13 cellular contexts compared by ENCODE assay signal in the genomic region with DNA sequence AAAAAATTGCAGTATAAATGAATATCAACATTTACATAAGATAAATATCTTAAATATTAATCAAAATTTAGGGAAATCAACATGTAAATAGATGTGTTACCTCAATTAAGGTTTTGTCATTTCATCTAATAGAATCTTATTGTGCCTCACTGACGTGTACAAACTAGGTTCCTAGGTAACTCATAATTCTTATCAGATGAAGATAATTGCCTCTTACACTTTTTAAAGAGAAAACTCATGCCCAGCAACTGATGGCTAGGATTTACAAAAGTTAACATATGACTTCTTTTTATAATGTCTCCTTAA. TPM values are rescaled to one million over a fixed set of nuclear protein-coding genes. Genes with fewer than 3 reads are reported as not detected.
DNase-seq lines count a peak whose midpoint lies in the region; ATAC-seq, FAIRE-seq and TF ChIP-seq lines count a peak whose summit lies in the region.
"Had no signal": no experiment of that assay in that cellular context is flagged by ENCODE, and none has a peak within 500 bp of the region (broad histone marks: within the 10 kb centered on the region; RNA-seq: fewer than 3 reads in every experiment).

No MANE protein-coding gene starts in this region.

- RAD21 ChIA-PET in GM12878 (lab: Charles Lee; ENCODE audit: unreplicated experiment), result interaction anchor here (0.7 to 5.3 kb wide), 16 partner anchors 8 to 207 kb away, joined by 3 to 102 read pairs (median 10); a partner anchor contains a TSS

- SMC1A ChIA-PET in GM12878 (lab: Charles Lee; ENCODE audit: uncharacterized antibody, unreplicated experiment), result interaction anchor here (0.6 to 5.0 kb wide), 20 partner anchors 9 to 298 kb away, joined by 3 to 91 read pairs (median 6); a partner anchor contains a TSS

- POLR2A ChIA-PET in GM12878 (lab: Charles Lee), result interaction anchor here (0.6 to 5.3 kb wide), 9 partner anchors 64 to 536 kb away, joined by 4 to 40 read pairs (median 5); a partner anchor contains a TSS

- BruUV-seq in GM12878 (replicated peaks; lab: Mats Ljungman, UMichigan), result no TSS peak

- in situ Hi-C loops in GM12878 (cut with MboI), result loop anchor here (5.0 kb wide), 1 partner anchor 86 kb away; no protein-coding TSS in a partner anchor

- H3K79me2 ChIP-seq in GM12878 (ENCODE audit: control insufficient read depth, insufficient read depth, low read length), result peaks cover 1% of the 10 kb centered on the region; the same call in 1 of the 2 replicates

- TF ChIP-seq EP300 in GM12878 (IDR thresholded peaks at IDR 0.05; ENCODE audit: borderline replicate concordance in 1 of 2, control insufficient read depth in 1 of 2, low read depth in 2 of 2, low read length in 2 of 2), result no peak

- 100% methylated on average over 1 of the region's 1 CpG for WGBS in GM12878 (ENCODE audit: insufficient coverage, insufficient replicate concordance, low lambda C conversion rate, missing lambda C conversion rate)

- no peaks in the 10 kb centered on the region for H3K36me3 ChIP-seq in GM12878 (ENCODE audit: control insufficient read depth in 2 of 2, insufficient read depth in 2 of 2, low read length in 1 of 2)

- H3K27me3 ChIP-seq in GM12878 (replicated peaks in 1 of 2; ENCODE audit: control insufficient read depth in 2 of 2, insufficient read depth in 2 of 2, low read length in 1 of 2), result no peaks in the 10 kb centered on the region

- TF ChIP-seq CTCF in GM12878 (IDR thresholded peaks at IDR 0.05 in 2 of 3, conservative IDR thresholded peaks at IDR 0.05 in 1 of 3; ENCODE audit: control insufficient read depth in 2 of 3, extremely low read depth in 1 of 3, insufficient read depth in 1 of 3, low read depth in 3 of 3, low read length in 3 of 3), result no peak
- TF ChIP-seq CTCF in type B pancreatic cell (conservative IDR thresholded peaks at IDR 0.05), result peak; percentile 37

- TF ChIP-seq RAD21 in GM12878 (IDR thresholded peaks at IDR 0.05; ENCODE audit: insufficient read depth, low read depth, low read length), result no peak

- DNase-seq in activated naive CD8-positive, alpha-beta T cell treated with anti-CD3 and anti-CD28 coated beads for 36 hours, result no peak
- DNase-seq in GM12878 (ENCODE audit: low read depth, low spot score) (no peak), type B pancreatic cell (ENCODE audit: extremely low spot score, unreplicated experiment) (no peak), H4 (ENCODE audit: low spot score) (no peak), erythroblast (lab: John Stamatoyannopoulos, UW) (no peak)
- no peak for DNase-seq in stimulated activated naive CD8-positive, alpha-beta T cell treated with anti-CD3 and anti-CD28 coated beads, Interleukin-15, amount 100 ng/mL, for 72 hours
- DNase-seq: NCI-H1048 had no signal

- no peaks in the 10 kb centered on the region for H4K20me1 ChIP-seq in GM12878 (ENCODE audit: control insufficient read depth, insufficient read depth)

- TF ChIP-seq POLR2A in GM12878 (IDR thresholded peaks at IDR 0.05; ENCODE audit: low read depth, low read length) (no peak), erythroblast (IDR thresholded peaks at IDR 0.05; ENCODE audit: low read length) (no peak)

- H3K4me3 ChIP-seq in GM12878, result peak overlapping the region; percentile 9; the same call in 1 of the 2 replicates

- H3K9me3 Mint-ChIP-seq in activated naive CD8-positive, alpha-beta T cell (ENCODE audit: low read depth), result no peaks in the 10 kb centered on the region
- H3K9me3 Mint-ChIP-seq in activated naive CD8-positive, alpha-beta T cell treated with anti-CD3 and anti-CD28 coated beads for 36 hours, result no peaks in the 10 kb centered on the region
- no peaks in the 10 kb centered on the region for H3K9me3 Mint-ChIP-seq in type B pancreatic cell
- no peaks in the 10 kb centered on the region for H3K9me3 Mint-ChIP-seq in stimulated activated naive CD8-positive, alpha-beta T cell treated with anti-CD3 and anti-CD28 coated beads, Interleukin-15, amount 100 ng/mL, for 72 hours
- H3K9me3 Mint-ChIP-seq: activated T-cell treated with anti-CD3 and anti-CD28 coated beads, Interleukin-2, amount 50 U/mL, for 4 hours; immature natural killer cell had no signal

- peaks cover 10% of the 10 kb centered on the region for H3K4me1 Mint-ChIP-seq in activated naive CD8-positive, alpha-beta T cell (ENCODE audit: low read depth)
- H3K4me1 Mint-ChIP-seq in activated naive CD8-positive, alpha-beta T cell treated with anti-CD3 and anti-CD28 coated beads for 36 hours, result peaks cover 17% of the 10 kb centered on the region
- peaks cover 23% of the 10 kb centered on the region for H3K4me1 Mint-ChIP-seq in type B pancreatic cell (ENCODE audit: unreplicated experiment)
- H3K4me1 Mint-ChIP-seq in stimulated activated naive CD8-positive, alpha-beta T cell treated with anti-CD3 and anti-CD28 coated beads, Interleukin-15, amount 100 ng/mL, for 72 hours, result peaks cover 13% of the 10 kb centered on the region
- H3K4me1 Mint-ChIP-seq: immature natural killer cell had no signal

- FAIRE-seq in GM12878 (lab: Jason Lieb, UNC), result no peak
- FAIRE-seq: small intestine had no signal

- no peak overlapping the region for H3K4me3 Mint-ChIP-seq in activated naive CD8-positive, alpha-beta T cell
- H3K4me3 Mint-ChIP-seq in activated naive CD8-positive, alpha-beta T cell treated with anti-CD3 and anti-CD28 coated beads for 36 hours, result no peak overlapping the region
- H3K4me3 Mint-ChIP-seq in type B pancreatic cell, result no peak overlapping the region
- peak overlapping the region in 1 of 2 donors; percentile 7 for H3K4me3 Mint-ChIP-seq in stimulated activated naive CD8-positive, alpha-beta T cell treated with anti-CD3 and anti-CD28 coated beads, Interleukin-15, amount 100 ng/mL, for 72 hours
- H3K4me3 Mint-ChIP-seq: activated B cell treated with CpG ODN at 0.5 μM for 24 hours; activated T-cell treated with anti-CD3 and anti-CD28 coated beads, Interleukin-2, amount 50 U/mL, for 4 hours; immature natural killer cell had no signal

- peak overlapping the region; percentile 45 for H3K4me2 ChIP-seq in GM12878 (ENCODE audit: control insufficient read depth, insufficient read depth)

- peak overlapping the region; percentile 59 for H3K27ac ChIP-seq in GM12878 (ENCODE audit: control insufficient read depth, insufficient read depth)

- H3K9ac ChIP-seq in GM12878 (ENCODE audit: control insufficient read depth, insufficient read depth, low read length), result no peak overlapping the region

- H3K27ac Mint-ChIP-seq in activated naive CD8-positive, alpha-beta T cell, result peak overlapping the region; percentile 5
- no peak overlapping the region for H3K27ac Mint-ChIP-seq in activated naive CD8-positive, alpha-beta T cell treated with anti-CD3 and anti-CD28 coated beads for 36 hours
- H3K27ac Mint-ChIP-seq in type B pancreatic cell, result no peak overlapping the region
- peak overlapping the region in 1 of 2 donors; percentile 3 for H3K27ac Mint-ChIP-seq in stimulated activated naive CD8-positive, alpha-beta T cell treated with anti-CD3 and anti-CD28 coated beads, Interleukin-15, amount 100 ng/mL, for 72 hours
- H3K27ac Mint-ChIP-seq: activated B cell treated with CpG ODN at 0.5 μM for 24 hours, immature natural killer cell had no signal

- CTCF ChIA-PET in GM12878 (lab: Yijun Ruan, JAX), result interaction anchor here (0.6 to 7.8 kb wide), 29 partner anchors 8 to 263 kb away, joined by 3 to 183 read pairs (median 5); a partner anchor contains a TSS

- no peak overlapping the region; the same call in 1 of the 2 replicates for H2AFZ ChIP-seq in GM12878 (ENCODE audit: control insufficient read depth, low read depth, low read length)

- peaks cover 55% of the 10 kb centered on the region for H3K4me1 ChIP-seq in GM12878 (ENCODE audit: control insufficient read depth, insufficient read depth, low read length)

- H3K9me3 ChIP-seq in GM12878 (replicated peaks; ENCODE audit: control insufficient read depth, insufficient read depth, low read length), result no peaks in the 10 kb centered on the region; the same call in 1 of the 3 replicates

- intact Hi-C loops in GM12878 (cut with micrococcal nuclease; ENCODE audit: unreplicated experiment), result loop anchor here (1.0 to 10.0 kb wide), 5 partner anchors 52 to 654 kb away; a partner anchor contains a TSS

- H3K36me3 Mint-ChIP-seq in activated naive CD8-positive, alpha-beta T cell, result no peaks in the 10 kb centered on the region
- H3K36me3 Mint-ChIP-seq in activated naive CD8-positive, alpha-beta T cell treated with anti-CD3 and anti-CD28 coated beads for 36 hours, result no peaks in the 10 kb centered on the region
- H3K36me3 Mint-ChIP-seq in type B pancreatic cell, result peaks cover 7% of the 10 kb centered on the region
- H3K36me3 Mint-ChIP-seq: immature natural killer cell had no signal

- peaks cover 4% of the 10 kb centered on the region for H3K27me3 Mint-ChIP-seq in activated naive CD8-positive, alpha-beta T cell
- peaks cover 24% of the 10 kb centered on the region for H3K27me3 Mint-ChIP-seq in activated naive CD8-positive, alpha-beta T cell treated with anti-CD3 and anti-CD28 coated beads for 36 hours
- no peaks in the 10 kb centered on the region for H3K27me3 Mint-ChIP-seq in type B pancreatic cell
- peaks cover 37% of the 10 kb centered on the region for H3K27me3 Mint-ChIP-seq in stimulated activated naive CD8-positive, alpha-beta T cell treated with anti-CD3 and anti-CD28 coated beads, Interleukin-15, amount 100 ng/mL, for 72 hours

- ATAC-seq in HG02885 (IDR thresholded peaks at IDR 0.05; ENCODE audit: poor library complexity, unreplicated experiment), result peak; percentile 5
- ATAC-seq in GM12878, result no peak; the same call in 2 of the 3 replicates
- no peak for ATAC-seq in stimulated activated naive CD8-positive, alpha-beta T cell treated with anti-CD3 and anti-CD28 coated beads, Interleukin-15, amount 100 ng/mL, for 72 hours

RNA-seq across cellular contexts. Expression of a gene that starts 49.6 kb away (rescaled TPM):
- total RNA-seq in activated naive CD8-positive, alpha-beta T cell treated with anti-CD3 and anti-CD28 coated beads for 36 hours, result under 1 TPM; 0.06 to 0.08 TPM
- total RNA-seq in GM12878 (2013; cell fraction: nucleolus; rRNA removed), result 5.7 and 5.9 TPM in 2 replicates
- total RNA-seq in GM12878 (2014; rRNA removed) (1.4 and 1.7 TPM in 2 replicates), GM12878 (2014; rRNA removed; fragmentation: Illumina TruSeq; extraction: Trizol) (1.8 and 1.9 TPM in 2 replicates), GM12878 (2021) (1.6 and 1.7 TPM in 2 replicates), type B pancreatic cell (ENCODE audit: low replicate concordance) (6.2 and 13.2 TPM in 2 replicates)
- polyA plus RNA-seq in GM12878 (2011; ENCODE audit: low read depth), result 0.26 TPM
- polyA plus RNA-seq in GM12878 (2011; rRNA removed) (2.4 and 3.6 TPM in 2 replicates), GM12878 (2014; fragmentation: Illumina TruSeq; extraction: Trizol) (1.3 and 1.7 TPM in 2 replicates), GM12878 (2014; fragmentation: Nextera tagmentation; extraction: Ambion mirVana) (under 1 TPM; 0.29 to 0.32 TPM), GM12878 (2014; rRNA removed) (1.1 and 1.2 TPM in 2 replicates), GM12878 (2016; fragmentation: Nextera tagmentation; extraction: Ambion mirVana) (under 1 TPM; 0.59 to 0.63 TPM)
- polyA plus RNA-seq in GM12878 (2011; cell fraction: cytosol; rRNA removed), result 0.72 and 0.75 TPM in 2 replicates
- 4.7 and 5.6 TPM in 2 replicates for polyA plus RNA-seq in GM12878 (2011; cell fraction: nucleus; rRNA removed)
- polyA plus RNA-seq in GM12878 (2012), result 0.31 and 0.79 TPM in 2 replicates
- 3.4 and 4.3 TPM in 2 replicates for polyA minus RNA-seq in GM12878 (2011; rRNA and poly(A)+ RNA removed)
- 1.2 and 1.4 TPM in 2 replicates for polyA minus RNA-seq in GM12878 (2011; cell fraction: cytosol; rRNA and poly(A)+ RNA removed)
- 5.4 and 8.6 TPM in 2 replicates for polyA minus RNA-seq in GM12878 (2011; cell fraction: nucleus; rRNA and poly(A)+ RNA removed)
- 0.21 and 0.39 TPM in 2 replicates for total RNA-seq in H4 (2014; rRNA removed; shearing (Covaris generic))
- polyA plus RNA-seq: immature natural killer cell had no signal
